ENCODE assay signal across 16 cellular contexts in genomic region chr1:244391761-244392160, GRCh38. TPM values are rescaled to one million over a fixed set of nuclear protein-coding genes. Genes with fewer than 3 reads are reported as not detected.
DNase-seq lines count a peak whose midpoint lies in the region; TF ChIP-seq lines count a peak whose summit lies in the region.
"Had no signal": no experiment of that assay in that cellular context is flagged by ENCODE, and none has a peak within 500 bp of the region (broad histone marks: within the 10 kb centered on the region; RNA-seq: fewer than 3 reads in every experiment).

No MANE protein-coding gene starts in this region.

- peak overlapping the region; percentile 59 for H3K27ac Mint-ChIP-seq in Calu3 (ENCODE audit: unreplicated experiment)
- H3K27ac Mint-ChIP-seq: activated CD8-positive, alpha-beta T cell treated with anti-CD3 and anti-CD28 coated beads, Interleukin-2, amount 10 ng/mL, durations not matched to agents 7 days and 5 days; activated T-helper 1 cell treated with anti-CD3 and anti-CD28 coated beads, Interleukin-12 subunit alpha, Interleukin-12 subunit beta, Interleukin-2, Interleukin-4 antibody, amounts not matched to agents 30 ng/mL and 10 ng/mL and 1 ng/mL, durations not matched to agents 14 hours and 24 hours and 36 hours; CD8-positive, alpha-beta memory T cell had no signal

- no peaks in the 10 kb centered on the region for H3K27me3 Mint-ChIP-seq in Calu3 (ENCODE audit: unreplicated experiment)
- H3K27me3 Mint-ChIP-seq: CD8-positive, alpha-beta memory T cell had no signal

- H3K27ac ChIP-seq in thyroid gland, result no peak overlapping the region
- H3K27ac ChIP-seq: VCaP had no signal

- CTCF ChIA-PET in Calu3 (lab: Charles Lee), result interaction anchor here (0.7 kb wide), 1 partner anchor 385 kb away, joined by 3 read pairs; no protein-coding TSS in a partner anchor

- no peak overlapping the region for H3K4me3 ChIP-seq in epithelial cell of esophagus (ENCODE audit: low read length)
- H3K4me3 ChIP-seq in thyroid gland (replicated peaks in 1 of 3), result no peak overlapping the region

- H3K9me3 ChIP-seq in thyroid gland, result no peaks in the 10 kb centered on the region

- H3K36me3 Mint-ChIP-seq in Calu3 (ENCODE audit: insufficient read depth, unreplicated experiment), result peaks cover 16% of the 10 kb centered on the region
- H3K36me3 Mint-ChIP-seq: CD8-positive, alpha-beta memory T cell had no signal

- H3K4me1 ChIP-seq in thyroid gland, result no peaks in the 10 kb centered on the region

- H3K36me3 ChIP-seq in thyroid gland, result no peaks in the 10 kb centered on the region

- no peaks in the 10 kb centered on the region for H3K9me3 Mint-ChIP-seq in Calu3 (ENCODE audit: low read depth, unreplicated experiment)
- H3K9me3 Mint-ChIP-seq: activated T-helper 1 cell treated with anti-CD3 and anti-CD28 coated beads, Interleukin-12 subunit alpha, Interleukin-12 subunit beta, Interleukin-2, Interleukin-4 antibody, amounts not matched to agents 30 ng/mL and 10 ng/mL and 1 ng/mL, durations not matched to agents 14 hours and 24 hours and 36 hours; CD8-positive, alpha-beta memory T cell had no signal

- no peak for TF ChIP-seq POLR2A in thyroid gland (IDR thresholded peaks at IDR 0.05)

- 93 to 95% methylated on average over 5 of the region's 5 CpGs for WGBS in thyroid gland, 2 donors

- TF ChIP-seq CTCF in Calu3 (IDR thresholded peaks at IDR 0.05; ENCODE audit: unreplicated experiment) (no peak), epithelial cell of esophagus (IDR thresholded peaks at IDR 0.05; ENCODE audit: insufficient read depth, low read depth, low read length, missing control alignments) (no peak), thyroid gland (IDR thresholded peaks at IDR 0.05) (no peak)

- H3K4me3 Mint-ChIP-seq in Calu3 (ENCODE audit: low read depth, unreplicated experiment), result no peak overlapping the region
- H3K4me3 Mint-ChIP-seq: activated CD8-positive, alpha-beta T cell treated with anti-CD3 and anti-CD28 coated beads, Interleukin-2, amount 10 ng/mL, durations not matched to agents 7 days and 5 days; activated T-helper 1 cell treated with anti-CD3 and anti-CD28 coated beads, Interleukin-12 subunit alpha, Interleukin-12 subunit beta, Interleukin-2, Interleukin-4 antibody, amounts not matched to agents 30 ng/mL and 10 ng/mL and 1 ng/mL, durations not matched to agents 14 hours and 24 hours and 36 hours; CD8-positive, alpha-beta memory T cell had no signal

- no peak for DNase-seq in Calu3
- DNase-seq in M059J (ENCODE audit: low read depth), result peak; percentile 80
- DNase-seq in epithelial cell of esophagus (ENCODE audit: low read depth), result peak; percentile 69
- DNase-seq in left kidney (ENCODE audit: low read depth, low spot score), result peak; percentile 41
- DNase-seq in thyroid gland, result no peak
- DNase-seq in iPS-NIHi11 (ENCODE audit: low spot score), result no peak
- no peak for DNase-seq in NCI-H1092 (lab: John Stamatoyannopoulos, UW)
- DNase-seq in anterior cingulate cortex (lab: John Stamatoyannopoulos, UW), result no peak
- DNase-seq: activated CD8-positive, alpha-beta T cell treated with anti-CD3 and anti-CD28 coated beads, Interleukin-2, amount 10 ng/mL, durations not matched to agents 7 days and 5 days; CD8-positive, alpha-beta memory T cell; NCI-H2029 treated with DMSO at 0.1 percent for 48 hours; NCI-H774; occipital lobe; SW 1271 had no signal

- peaks cover 28% of the 10 kb centered on the region for H3K4me1 Mint-ChIP-seq in Calu3 (ENCODE audit: low read depth, unreplicated experiment)

- intact Hi-C loops in Calu3 (cut with micrococcal nuclease; ENCODE audit: unreplicated experiment) (loop anchor here (5.0 kb wide), 1 partner anchor 34 kb away; no protein-coding TSS in a partner anchor), thyroid gland (cut with DNase I) (no loop called here)

- no peaks in the 10 kb centered on the region for H3K27me3 ChIP-seq in thyroid gland

- no TSS peak for BruUV-seq in Calu3 (replicated peaks; lab: Mats Ljungman, UMichigan)

RNA-seq across cellular contexts. Expression of gene ADSS2, which starts 59.9 kb away (rescaled TPM):
- total RNA-seq in Calu3 (2022) (68.3 and 69.6 TPM in 2 replicates), thyroid gland (10 to 100 TPM; 33.7 to 59.9 (median 42.2) TPM)
- total RNA-seq in M059J (2014; rRNA removed; shearing (Covaris generic)), result 45.7 and 47.8 TPM in 2 replicates

Comparison
In these comparisons a context has a peak if more than half of its experiments do, and no peak if none do; other contexts are left out.
1. DNase-seq: peak in M059J (single experiment), epithelial cell of esophagus (single experiment) and left kidney (single experiment); none in Calu3 (single experiment), thyroid gland (0 of 2), iPS-NIHi11 (single experiment), NCI-H1092 (single experiment) and anterior cingulate cortex (0 of 58).